ENCODE assay signal across 2 cellular contexts in the genomic region with DNA sequence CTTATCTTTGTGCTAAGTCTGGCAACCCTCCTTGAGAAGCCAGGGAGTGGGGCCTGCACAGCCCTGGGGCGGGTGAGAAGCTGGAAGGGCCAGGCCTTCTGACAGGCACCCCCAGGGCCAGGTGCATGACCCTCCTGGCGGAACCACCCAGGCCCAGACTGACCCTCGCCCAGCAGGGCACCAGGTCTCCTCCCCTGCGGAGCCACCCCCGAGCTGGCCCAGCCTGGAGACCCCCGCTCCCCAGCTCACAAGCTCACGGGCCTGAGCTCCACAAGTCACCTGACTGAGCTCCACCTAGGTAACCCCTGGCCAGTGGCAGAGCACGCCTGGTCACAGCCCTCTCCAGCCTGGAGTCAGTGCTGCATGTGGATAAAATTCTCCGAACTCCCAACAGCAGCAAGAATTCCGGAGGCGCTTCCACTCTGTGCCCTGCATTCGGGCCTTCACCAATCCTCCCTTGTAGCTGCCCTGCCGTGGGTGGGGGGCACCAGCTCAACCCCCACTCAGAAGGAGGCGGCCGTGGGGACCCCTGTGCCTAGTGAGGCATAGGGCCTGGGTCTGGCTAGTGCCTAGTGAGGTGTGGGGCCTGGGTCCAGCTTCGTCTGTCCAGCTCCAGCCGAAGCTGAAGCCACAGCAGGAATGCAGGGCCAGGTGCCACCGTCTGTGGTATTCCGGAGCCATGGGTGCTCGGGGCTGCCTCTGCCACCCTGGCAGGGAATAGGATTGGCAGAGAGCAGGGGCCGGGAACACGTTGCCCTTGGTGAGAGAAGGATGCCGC.
TF ChIP-seq lines count a peak whose summit lies in the region.

No MANE protein-coding gene starts in this region.

TF ChIP-seq in SK-N-SH treated with all-trans-retinoic acid at 6 μM for 48 hours, 23 proteins besides CTCF, POLR2A, EP300 and RAD21 (continued from another document):
- no peak for TF ChIP-seq TSHZ2 (CRISPR knock-in tag; IDR thresholded peaks at IDR 0.05)
- no peak for TF ChIP-seq ZFP30 (CRISPR knock-in tag; IDR thresholded peaks at IDR 0.05)
- TF ChIP-seq CSRNP3 (CRISPR knock-in tag; IDR thresholded peaks at IDR 0.05), result no peak
- TF ChIP-seq TCF4 (CRISPR knock-in tag; IDR thresholded peaks at IDR 0.05; ENCODE audit: borderline replicate concordance), result no peak
- TF ChIP-seq ZFP3 (CRISPR knock-in tag; IDR thresholded peaks at IDR 0.05), result no peak
TF ChIP-seq in SK-N-SH treated with all-trans-retinoic acid at 6 μM for 48 hours: peak in this region for 0.

TF ChIP-seq in SK-N-SH, 30 proteins besides CTCF, POLR2A, EP300 and RAD21 (continued from another document):
- TF ChIP-seq, protein P1, sequence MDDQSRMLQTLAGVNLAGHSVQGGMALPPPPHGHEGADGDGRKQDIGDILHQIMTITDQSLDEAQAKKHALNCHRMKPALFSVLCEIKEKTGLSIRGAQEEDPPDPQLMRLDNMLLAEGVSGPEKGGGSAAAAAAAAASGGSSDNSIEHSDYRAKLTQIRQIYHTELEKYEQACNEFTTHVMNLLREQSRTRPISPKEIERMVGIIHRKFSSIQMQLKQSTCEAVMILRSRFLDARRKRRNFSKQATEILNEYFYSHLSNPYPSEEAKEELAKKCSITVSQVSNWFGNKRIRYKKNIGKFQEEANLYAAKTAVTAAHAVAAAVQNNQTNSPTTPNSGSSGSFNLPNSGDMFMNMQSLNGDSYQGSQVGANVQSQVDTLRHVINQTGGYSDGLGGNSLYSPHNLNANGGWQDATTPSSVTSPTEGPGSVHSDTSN (IDR thresholded peaks at IDR 0.05), result no peak
- TF ChIP-seq, protein P2, sequence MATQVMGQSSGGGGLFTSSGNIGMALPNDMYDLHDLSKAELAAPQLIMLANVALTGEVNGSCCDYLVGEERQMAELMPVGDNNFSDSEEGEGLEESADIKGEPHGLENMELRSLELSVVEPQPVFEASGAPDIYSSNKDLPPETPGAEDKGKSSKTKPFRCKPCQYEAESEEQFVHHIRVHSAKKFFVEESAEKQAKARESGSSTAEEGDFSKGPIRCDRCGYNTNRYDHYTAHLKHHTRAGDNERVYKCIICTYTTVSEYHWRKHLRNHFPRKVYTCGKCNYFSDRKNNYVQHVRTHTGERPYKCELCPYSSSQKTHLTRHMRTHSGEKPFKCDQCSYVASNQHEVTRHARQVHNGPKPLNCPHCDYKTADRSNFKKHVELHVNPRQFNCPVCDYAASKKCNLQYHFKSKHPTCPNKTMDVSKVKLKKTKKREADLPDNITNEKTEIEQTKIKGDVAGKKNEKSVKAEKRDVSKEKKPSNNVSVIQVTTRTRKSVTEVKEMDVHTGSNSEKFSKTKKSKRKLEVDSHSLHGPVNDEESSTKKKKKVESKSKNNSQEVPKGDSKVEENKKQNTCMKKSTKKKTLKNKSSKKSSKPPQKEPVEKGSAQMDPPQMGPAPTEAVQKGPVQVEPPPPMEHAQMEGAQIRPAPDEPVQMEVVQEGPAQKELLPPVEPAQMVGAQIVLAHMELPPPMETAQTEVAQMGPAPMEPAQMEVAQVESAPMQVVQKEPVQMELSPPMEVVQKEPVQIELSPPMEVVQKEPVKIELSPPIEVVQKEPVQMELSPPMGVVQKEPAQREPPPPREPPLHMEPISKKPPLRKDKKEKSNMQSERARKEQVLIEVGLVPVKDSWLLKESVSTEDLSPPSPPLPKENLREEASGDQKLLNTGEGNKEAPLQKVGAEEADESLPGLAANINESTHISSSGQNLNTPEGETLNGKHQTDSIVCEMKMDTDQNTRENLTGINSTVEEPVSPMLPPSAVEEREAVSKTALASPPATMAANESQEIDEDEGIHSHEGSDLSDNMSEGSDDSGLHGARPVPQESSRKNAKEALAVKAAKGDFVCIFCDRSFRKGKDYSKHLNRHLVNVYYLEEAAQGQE (IDR thresholded peaks at IDR 0.05; ENCODE audit: low read depth, low read length), result no peak
- no peak for TF ChIP-seq MXI1 (IDR thresholded peaks at IDR 0.05; ENCODE audit: low read depth, low read length)
